ENCODE assay signal across 14 cellular contexts in genomic region chr12:27964123-27964522, GRCh38.
DNase-seq lines count a peak whose midpoint lies in the region; ATAC-seq lines count a peak whose summit lies in the region.
"Had no signal": no experiment of that assay in that cellular context is flagged by ENCODE, and none has a peak within 500 bp of the region (broad histone marks: within the 10 kb centered on the region; RNA-seq: fewer than 3 reads in every experiment).

No MANE protein-coding gene starts in this region.

- DNase-seq in DMS79 treated with DMSO at 0.1 percent for 48 hours (lab: John Stamatoyannopoulos, UW) (peak; percentile 50), DMS79 (lab: John Stamatoyannopoulos, UW) (no peak), SHP77 treated with DMSO at 0.1 percent for 48 hours (lab: John Stamatoyannopoulos, UW) (peak; percentile 62), iris pigment epithelial cell (ENCODE audit: low read depth) (peak; percentile 31), NCI-H82 treated with DMSO at 0.1 percent for 48 hours (lab: John Stamatoyannopoulos, UW; ENCODE audit: unreplicated experiment) (no peak), amniotic stem cell (lab: John Stamatoyannopoulos, UW) (no peak)
- no peak for DNase-seq in activated CD4-positive, CD25-positive, alpha-beta regulatory T cell treated with anti-CD3 and anti-CD28 coated beads, Interleukin-2, amount 50 U/mL, for 72 hours
- no peak for DNase-seq in stimulated activated naive CD8-positive, alpha-beta T cell treated with anti-CD3 and anti-CD28 coated beads, Interleukin-15, Interleukin-2, amounts not matched to agents 100 U/mL and 50 U/mL, for 24 hours
- DNase-seq: CD4-positive, alpha-beta memory T cell; GF-D8; GM23248; HCEC 1CT; NCI-H187; NCI-H774 had no signal

- no peak for ATAC-seq in stimulated activated naive CD8-positive, alpha-beta T cell treated with anti-CD3 and anti-CD28 coated beads, Interleukin-15, Interleukin-2, amounts not matched to agents 100 U/mL and 50 U/mL, for 24 hours

Comparison
In these comparisons a context has a peak if more than half of its experiments do, and no peak if none do; other contexts are left out.
1. DNase-seq: peak in DMS79 treated with DMSO at 0.1 percent for 48 hours (single experiment), SHP77 treated with DMSO at 0.1 percent for 48 hours (single experiment) and iris pigment epithelial cell (single experiment); none in DMS79 (single experiment), NCI-H82 treated with DMSO at 0.1 percent for 48 hours (single experiment), amniotic stem cell (single experiment), activated CD4-positive, CD25-positive, alpha-beta regulatory T cell treated with anti-CD3 and anti-CD28 coated beads, Interleukin-2, amount 50 U/mL, for 72 hours (single experiment) and stimulated activated naive CD8-positive, alpha-beta T cell treated with anti-CD3 and anti-CD28 coated beads, Interleukin-15, Interleukin-2, amounts not matched to agents 100 U/mL and 50 U/mL, for 24 hours (single experiment).